ENCODE assay signal across 1 cellular context in genomic region chr16:54160939-54161897, GRCh38.
TF ChIP-seq lines count a peak whose summit lies in the region.

No MANE protein-coding gene starts in this region.

TF ChIP-seq in liver, 16 proteins besides CTCF, POLR2A, EP300 and RAD21 (continued from another document):
- TF ChIP-seq, protein P1, sequence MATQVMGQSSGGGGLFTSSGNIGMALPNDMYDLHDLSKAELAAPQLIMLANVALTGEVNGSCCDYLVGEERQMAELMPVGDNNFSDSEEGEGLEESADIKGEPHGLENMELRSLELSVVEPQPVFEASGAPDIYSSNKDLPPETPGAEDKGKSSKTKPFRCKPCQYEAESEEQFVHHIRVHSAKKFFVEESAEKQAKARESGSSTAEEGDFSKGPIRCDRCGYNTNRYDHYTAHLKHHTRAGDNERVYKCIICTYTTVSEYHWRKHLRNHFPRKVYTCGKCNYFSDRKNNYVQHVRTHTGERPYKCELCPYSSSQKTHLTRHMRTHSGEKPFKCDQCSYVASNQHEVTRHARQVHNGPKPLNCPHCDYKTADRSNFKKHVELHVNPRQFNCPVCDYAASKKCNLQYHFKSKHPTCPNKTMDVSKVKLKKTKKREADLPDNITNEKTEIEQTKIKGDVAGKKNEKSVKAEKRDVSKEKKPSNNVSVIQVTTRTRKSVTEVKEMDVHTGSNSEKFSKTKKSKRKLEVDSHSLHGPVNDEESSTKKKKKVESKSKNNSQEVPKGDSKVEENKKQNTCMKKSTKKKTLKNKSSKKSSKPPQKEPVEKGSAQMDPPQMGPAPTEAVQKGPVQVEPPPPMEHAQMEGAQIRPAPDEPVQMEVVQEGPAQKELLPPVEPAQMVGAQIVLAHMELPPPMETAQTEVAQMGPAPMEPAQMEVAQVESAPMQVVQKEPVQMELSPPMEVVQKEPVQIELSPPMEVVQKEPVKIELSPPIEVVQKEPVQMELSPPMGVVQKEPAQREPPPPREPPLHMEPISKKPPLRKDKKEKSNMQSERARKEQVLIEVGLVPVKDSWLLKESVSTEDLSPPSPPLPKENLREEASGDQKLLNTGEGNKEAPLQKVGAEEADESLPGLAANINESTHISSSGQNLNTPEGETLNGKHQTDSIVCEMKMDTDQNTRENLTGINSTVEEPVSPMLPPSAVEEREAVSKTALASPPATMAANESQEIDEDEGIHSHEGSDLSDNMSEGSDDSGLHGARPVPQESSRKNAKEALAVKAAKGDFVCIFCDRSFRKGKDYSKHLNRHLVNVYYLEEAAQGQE (IDR thresholded peaks at IDR 0.05) = no peak
- TF ChIP-seq RXRA (IDR thresholded peaks at IDR 0.05) = peak in 1 of 2 donors; percentile 46
